Comparison of ENCODE assay signal across 1 cellular context in the genomic region with DNA sequence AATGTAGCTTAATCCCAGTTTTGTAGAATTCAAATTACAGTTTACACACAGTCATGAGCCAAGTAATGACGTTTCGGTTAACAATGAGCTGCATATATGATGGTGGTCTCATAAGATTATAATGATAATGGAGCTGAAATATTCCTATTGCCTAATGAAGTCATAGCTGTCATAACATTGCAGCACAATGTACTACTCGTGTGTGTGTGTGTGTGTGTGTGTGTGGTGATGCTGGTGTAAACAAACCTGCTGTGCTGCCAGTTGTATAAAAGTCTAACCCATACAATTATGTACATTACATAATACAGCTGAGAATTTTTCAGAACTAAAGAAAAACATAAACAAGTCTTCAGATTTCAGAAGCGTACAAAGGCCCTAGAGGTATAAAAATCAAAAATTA.
TF ChIP-seq lines count a peak whose summit lies in the region.

No MANE protein-coding gene starts in this region.

TF ChIP-seq in HEK293, 187 proteins besides CTCF, POLR2A, EP300 and RAD21 (continued from another document):
- TF ChIP-seq, protein P1, sequence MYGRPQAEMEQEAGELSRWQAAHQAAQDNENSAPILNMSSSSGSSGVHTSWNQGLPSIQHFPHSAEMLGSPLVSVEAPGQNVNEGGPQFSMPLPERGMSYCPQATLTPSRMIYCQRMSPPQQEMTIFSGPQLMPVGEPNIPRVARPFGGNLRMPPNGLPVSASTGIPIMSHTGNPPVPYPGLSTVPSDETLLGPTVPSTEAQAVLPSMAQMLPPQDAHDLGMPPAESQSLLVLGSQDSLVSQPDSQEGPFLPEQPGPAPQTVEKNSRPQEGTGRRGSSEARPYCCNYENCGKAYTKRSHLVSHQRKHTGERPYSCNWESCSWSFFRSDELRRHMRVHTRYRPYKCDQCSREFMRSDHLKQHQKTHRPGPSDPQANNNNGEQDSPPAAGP (tag by site-specific recombination; IDR thresholded peaks at IDR 0.05) = no peak
- TF ChIP-seq ZNF747 (tag by site-specific recombination; IDR thresholded peaks at IDR 0.05) (no peak), ZNF274 (IDR thresholded peaks at IDR 0.05; ENCODE audit: low read length) (no peak), ZNF274 (tag by site-specific recombination; IDR thresholded peaks at IDR 0.05; ENCODE audit: borderline replicate concordance) (no peak), ZBTB7A (tag by site-specific recombination; IDR thresholded peaks at IDR 0.05; ENCODE audit: low read depth) (no peak)
